11 cellular contexts compared by ENCODE assay signal in genomic region chr4:35950442-35950841, GRCh38.
"Had no signal": no experiment of that assay in that cellular context is flagged by ENCODE, and none has a peak within 500 bp of the region (broad histone marks: within the 10 kb centered on the region; RNA-seq: fewer than 3 reads in every experiment).

No MANE protein-coding gene starts in this region.

- H3K27ac ChIP-seq: GM23248 had no signal

- FAIRE-seq: H1, H54 had no signal

- ATAC-seq: GM23338, HCT116 had no signal

- H3K4me3 ChIP-seq: GM23248, GM23338, HAP-1 had no signal

- H3K4me1 ChIP-seq: HAP-1 had no signal

- DNase-seq: GM23248, GOT3, H7, H9, HCEC 1CT, HFFc6 had no signal

- H3K36me3 ChIP-seq: HAP-1 had no signal

- H3K4me2 ChIP-seq: GM23338 had no signal

- H3K4me1 Mint-ChIP-seq: GM23338 had no signal

- H3K27ac Mint-ChIP-seq: GM23338, H9, HFFc6 had no signal

- H2AFZ ChIP-seq: GM23248, GM23338 had no signal

- H3K9ac ChIP-seq: GM23248 had no signal

- H3K4me3 Mint-ChIP-seq: GM23338, H9, HFFc6 had no signal
